Comparison of ENCODE assay signal across 19 cellular contexts in the genomic region with DNA sequence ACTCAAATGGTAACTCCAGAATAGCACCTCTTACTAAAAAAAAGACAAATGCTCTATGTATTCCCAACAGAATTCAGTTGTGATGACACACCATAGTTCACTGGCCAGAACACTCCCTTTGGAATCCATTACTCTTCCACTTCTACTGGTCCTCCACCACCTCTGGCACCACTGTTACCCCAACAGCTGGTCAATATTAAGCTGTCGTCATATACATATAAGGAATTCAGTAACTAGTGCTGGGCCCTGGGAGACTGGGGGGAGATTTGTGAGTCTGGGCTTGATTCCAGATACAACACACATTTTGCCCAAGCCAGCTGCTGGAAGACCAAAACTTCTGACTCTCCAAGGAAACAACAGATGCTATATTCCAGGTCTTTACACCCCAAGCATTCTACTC. TPM values are rescaled to one million over a fixed set of nuclear protein-coding genes. Genes with fewer than 3 reads are reported as not detected.
DNase-seq lines count a peak whose midpoint lies in the region; ATAC-seq and TF ChIP-seq lines count a peak whose summit lies in the region.
"Had no signal": no experiment of that assay in that cellular context is flagged by ENCODE, and none has a peak within 500 bp of the region (broad histone marks: within the 10 kb centered on the region; RNA-seq: fewer than 3 reads in every experiment).

No MANE protein-coding gene starts in this region.

- H3K9me3 ChIP-seq in MG63 (no peaks in the 10 kb centered on the region), mucosa of descending colon (no peaks in the 10 kb centered on the region)
- H3K9me3 ChIP-seq: suprapubic skin had no signal

- ATAC-seq in mucosa of descending colon (peak; percentile 43), GM21576 (IDR thresholded peaks at IDR 0.05; ENCODE audit: unreplicated experiment) (no peak), HG03108 (IDR thresholded peaks at IDR 0.05; ENCODE audit: unreplicated experiment) (no peak)
- ATAC-seq: naive thymus-derived CD8-positive, alpha-beta T cell had no signal

- H3K36me3 ChIP-seq in MG63: no peaks in the 10 kb centered on the region
- no peaks in the 10 kb centered on the region for H3K36me3 ChIP-seq in mucosa of descending colon (ENCODE audit: low read depth)
- H3K36me3 ChIP-seq: suprapubic skin had no signal

- peak; percentile 21 for DNase-seq in AG08395 (ENCODE audit: low spot score)
- peak; percentile 49 for DNase-seq in MG63
- DNase-seq in fibroblast of pulmonary artery (ENCODE audit: low read depth): peak; percentile 84
- DNase-seq in mucosa of descending colon: no peak
- no peak for DNase-seq in activated naive CD4-positive, alpha-beta T cell treated with Interleukin-2 at 50 U/mL for 16 hours
- DNase-seq in activated naive CD4-positive, alpha-beta T cell treated with anti-CD3 and anti-CD28 coated beads, Interleukin-2, amount 50 U/mL, for 16 hours: no peak
- DNase-seq: activated CD4-positive, alpha-beta T cell treated with anti-CD3 and anti-CD28 coated beads for 48 hours; activated CD8-positive, alpha-beta memory T cell treated with anti-CD3 and anti-CD28 coated beads, Interleukin-2, amount 50 U/mL, for 4 hours; activated effector memory CD4-positive, alpha-beta T cell treated with anti-CD3 and anti-CD28 coated beads, Interleukin-2, amount 50 U/mL, for 16 hours; amniotic stem cell; MM.1S; naive thymus-derived CD8-positive, alpha-beta T cell; NCI-H1694; stimulated activated CD8-positive, alpha-beta memory T cell treated with anti-CD3 and anti-CD28 coated beads, Interleukin-4, amount 100 ng/mL, for 48 hours had no signal

- no peaks in the 10 kb centered on the region for H3K27me3 ChIP-seq in MG63
- H3K27me3 ChIP-seq: suprapubic skin had no signal

- TF ChIP-seq CTCF in fibroblast of pulmonary artery (IDR thresholded peaks at IDR 0.05; ENCODE audit: low read length, missing control alignments) (no peak), mucosa of descending colon (IDR thresholded peaks at IDR 0.05) (no peak)

- no peaks in the 10 kb centered on the region for H3K4me1 ChIP-seq in mucosa of descending colon (ENCODE audit: low read depth)
- H3K4me1 ChIP-seq: suprapubic skin had no signal

- intact Hi-C loops in mucosa of descending colon (cut with DNase I, micrococcal nuclease): no loop called here

- H3K4me3 ChIP-seq in MG63: no peak overlapping the region
- H3K4me3 ChIP-seq in fibroblast of pulmonary artery (replicated peaks; ENCODE audit: low read depth, low read length): no peak overlapping the region
- no peak overlapping the region for H3K4me3 ChIP-seq in mucosa of descending colon
- H3K4me3 ChIP-seq: GM23338, suprapubic skin had no signal

RNA-seq across cellular contexts. Expression of gene ITGA8, which starts 26.0 kb away (rescaled TPM):
- total RNA-seq in MG63 (2014; rRNA removed; shearing (Covaris generic); ENCODE audit: low replicate concordance): 0.03 TPM in 1 of 2 replicates, not detected in the other
- total RNA-seq in mucosa of descending colon: 1 to 10 TPM; 2.2 to 3.4 (median 2.5) TPM
- total RNA-seq: GM23338; naive thymus-derived CD8-positive, alpha-beta T cell; NCI-H460 had no signal

Comparison
In these comparisons a context has a peak if more than half of its experiments do, and no peak if none do; other contexts are left out.
1. DNase-seq: peak in AG08395 (single experiment), MG63 (single experiment) and fibroblast of pulmonary artery (single experiment); none in mucosa of descending colon (0 of 3), activated naive CD4-positive, alpha-beta T cell treated with Interleukin-2 at 50 U/mL for 16 hours (single experiment) and activated naive CD4-positive, alpha-beta T cell treated with anti-CD3 and anti-CD28 coated beads, Interleukin-2, amount 50 U/mL, for 16 hours (single experiment).